22 cellular contexts compared by ENCODE assay signal in the genomic region with DNA sequence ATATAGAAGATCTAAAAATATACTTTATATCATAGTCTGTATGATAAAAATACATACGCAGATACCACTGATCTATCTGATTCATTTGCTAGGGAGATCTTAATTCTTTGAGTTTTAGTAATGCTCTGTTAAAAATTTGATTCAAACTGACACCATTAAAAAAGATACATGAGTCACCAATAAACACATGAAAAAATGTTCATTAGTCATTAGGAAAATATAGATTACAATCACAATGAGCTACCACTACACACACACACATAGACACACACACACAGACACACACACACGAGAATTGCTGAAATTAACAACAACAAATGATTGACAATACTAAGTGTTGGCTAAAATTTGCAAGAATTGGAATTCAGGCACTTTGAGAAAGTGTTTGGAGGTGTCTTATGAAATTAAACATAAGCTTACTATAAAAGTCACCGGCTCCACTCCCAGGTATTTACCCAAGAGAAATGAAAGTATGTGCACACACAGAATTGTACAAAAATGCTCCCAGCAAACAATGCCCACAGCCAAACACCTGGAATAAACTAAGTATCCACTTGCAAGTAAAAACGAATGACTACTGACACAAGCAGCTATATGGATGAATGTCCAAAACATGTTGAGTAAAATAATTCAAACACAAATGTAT.
"Had no signal": no experiment of that assay in that cellular context is flagged by ENCODE, and none has a peak within 500 bp of the region (broad histone marks: within the 10 kb centered on the region; RNA-seq: fewer than 3 reads in every experiment).

No MANE protein-coding gene starts in this region.

- ATAC-seq: activated CD8-positive, alpha-beta T cell treated with anti-CD3 and anti-CD28 coated beads, Interleukin-2, amount 10 ng/mL, durations not matched to agents 7 days and 5 days; body of pancreas; T-helper 17 cell; WTC11 had no signal

- H3K9me3 ChIP-seq: adrenal gland, body of pancreas had no signal

- H3K27ac ChIP-seq: adrenal gland, body of pancreas, cardiac muscle cell had no signal

- H3K4me1 ChIP-seq: adrenal gland, body of pancreas had no signal

- H3K36me3 ChIP-seq: adrenal gland, cardiac muscle cell had no signal

- H3K27me3 ChIP-seq: adrenal gland, body of pancreas, cardiac muscle cell had no signal

- H3K4me3 ChIP-seq: adrenal gland, body of pancreas, cardiac muscle cell had no signal

- DNase-seq: activated CD4-positive, alpha-beta T cell treated with anti-CD3 and anti-CD28 coated beads for 48 hours; activated CD4-positive, alpha-beta T cell treated with anti-CD3 and anti-CD28 coated beads, Interleukin-2, amount 50 U/mL, for 4 hours; activated CD4-positive, CD25-positive, alpha-beta regulatory T cell treated with anti-CD3 and anti-CD28 coated beads, Interleukin-2, amount 50 U/mL, for 72 hours; activated CD8-positive, alpha-beta memory T cell treated with anti-CD3 and anti-CD28 coated beads, Interleukin-2, amount 50 U/mL, for 48 hours; activated CD8-positive, alpha-beta T cell treated with anti-CD3 and anti-CD28 coated beads, Interleukin-2, amount 10 ng/mL, durations not matched to agents 7 days and 5 days; activated naive CD4-positive, alpha-beta T cell treated with anti-CD3 and anti-CD28 coated beads, Interleukin-2, amount 50 U/mL, for 16 hours; activated naive CD8-positive, alpha-beta T cell treated with anti-CD3 and anti-CD28 coated beads, Interleukin-2, amount 10 ng/mL, durations not matched to agents 7 days and 5 days; activated T-cell treated with anti-CD3 and anti-CD28 coated beads, Interleukin-2, amount 50 U/mL, for 1 hour; adrenal gland; aorta; body of pancreas; MM.1S; NCI-H146; NCI-H187 treated with DMSO at 0.1 percent for 48 hours; NCI-H2081 treated with DMSO at 0.1 percent for 48 hours; NCI-H446; NCI-H524; SIG-M5; T-helper 17 cell; T-helper 9 cell had no signal
